In genomic region chr1:212791676-212792395, GRCh38 we compare ENCODE assay signal across 1 cellular context.
TF ChIP-seq lines count a peak whose summit lies in the region.

Gene NSL1, minus strand, starts transcription at chr1:212791777. Its CDS starts 14 bp downstream, at chr1:212791763.
Gene TATDN3, plus strand, starts transcription at chr1:212791894. Its CDS starts 28 bp downstream, at chr1:212791922.

TF ChIP-seq in HepG2, 621 proteins besides CTCF, POLR2A, EP300 and RAD21 (continued from another document and continues in another):
- TF ChIP-seq ZNF18 (CRISPR knock-in tag; IDR thresholded peaks at IDR 0.05; ENCODE audit: insufficient replicate concordance) = peak; percentile 100
- TF ChIP-seq RAD51 (IDR thresholded peaks at IDR 0.05; ENCODE audit: borderline replicate concordance) = no peak
- no peak for TF ChIP-seq GLMP (CRISPR knock-in tag; IDR thresholded peaks at IDR 0.05; ENCODE audit: borderline replicate concordance)
- peak; percentile 21; the same call in 1 of the 2 replicates for TF ChIP-seq CREBL2 (CRISPR knock-in tag; IDR thresholded peaks at IDR 0.05; ENCODE audit: borderline replicate concordance)
- TF ChIP-seq FOXP4 (CRISPR knock-in tag; IDR thresholded peaks at IDR 0.05) = peak; percentile 91
- peak; percentile 86; the same call in 1 of the 2 replicates for TF ChIP-seq ZNF710 (CRISPR knock-in tag; IDR thresholded peaks at IDR 0.05; ENCODE audit: borderline replicate concordance)
- peak; percentile 95 for TF ChIP-seq ZNF276 (CRISPR knock-in tag; IDR thresholded peaks at IDR 0.05; ENCODE audit: low read depth)
- peak; percentile 98 for TF ChIP-seq ZNF563 (CRISPR knock-in tag; IDR thresholded peaks at IDR 0.05)
- TF ChIP-seq ZNF496 (CRISPR knock-in tag; IDR thresholded peaks at IDR 0.05; ENCODE audit: insufficient replicate concordance) = no peak
- TF ChIP-seq HMGA1 (CRISPR knock-in tag; conservative IDR thresholded peaks at IDR 0.05) = no peak
- peak; percentile 78 for TF ChIP-seq GTF2F1 (IDR thresholded peaks at IDR 0.05; ENCODE audit: low read length)
- TF ChIP-seq TOPORS (CRISPR knock-in tag; IDR thresholded peaks at IDR 0.05) = peak; percentile 86
- TF ChIP-seq PAWR (CRISPR knock-in tag; IDR thresholded peaks at IDR 0.05; ENCODE audit: borderline replicate concordance) = peak; percentile 99
- peak; percentile 84 for TF ChIP-seq ZNF557 (CRISPR knock-in tag; IDR thresholded peaks at IDR 0.05)
- TF ChIP-seq ZNF720 (CRISPR knock-in tag; IDR thresholded peaks at IDR 0.05) = no peak
- TF ChIP-seq SMARCC2 (IDR thresholded peaks at IDR 0.05) = no peak
- no peak for TF ChIP-seq NFAT5 (CRISPR knock-in tag; IDR thresholded peaks at IDR 0.05)
- TF ChIP-seq REPIN1 (CRISPR knock-in tag; IDR thresholded peaks at IDR 0.05; ENCODE audit: borderline replicate concordance, low read depth) = peak; percentile 98
- TF ChIP-seq KDM4B (CRISPR knock-in tag; IDR thresholded peaks at IDR 0.05) = peak; percentile 92; the same call in 1 of the 2 replicates
- no peak for TF ChIP-seq ZNF382 (CRISPR knock-in tag; IDR thresholded peaks at IDR 0.05; ENCODE audit: borderline replicate concordance)
- peak; percentile 89 for TF ChIP-seq MEIS2 (CRISPR knock-in tag; IDR thresholded peaks at IDR 0.05)
- peak; percentile 95; the same call in 1 of the 2 replicates for TF ChIP-seq ZNF383 (CRISPR knock-in tag; IDR thresholded peaks at IDR 0.05; ENCODE audit: borderline replicate concordance)
- TF ChIP-seq ZMYM4 (CRISPR knock-in tag; IDR thresholded peaks at IDR 0.05) = peak; percentile 98
- TF ChIP-seq SMARCE1 (IDR thresholded peaks at IDR 0.05; ENCODE audit: borderline replicate concordance) = no peak
- peak; percentile 71; the same call in 1 of the 2 replicates for TF ChIP-seq PRMT3 (CRISPR knock-in tag; IDR thresholded peaks at IDR 0.05; ENCODE audit: borderline replicate concordance, low read depth)
- peak; percentile 90 for TF ChIP-seq SALL2 (CRISPR knock-in tag; IDR thresholded peaks at IDR 0.05)
- peak; percentile 58 for TF ChIP-seq GATA4 (IDR thresholded peaks at IDR 0.05; ENCODE audit: borderline replicate concordance, low read depth)
- peak; percentile 70; the same call in 1 of the 2 replicates for TF ChIP-seq AKAP8 (CRISPR knock-in tag; IDR thresholded peaks at IDR 0.05)
- peak; percentile 95 for TF ChIP-seq THAP11 (CRISPR knock-in tag; IDR thresholded peaks at IDR 0.05)
- no peak for TF ChIP-seq MLLT10 (CRISPR knock-in tag; IDR thresholded peaks at IDR 0.05)
- peak; percentile 64; the same call in 1 of the 2 replicates for TF ChIP-seq BATF2 (CRISPR knock-in tag; IDR thresholded peaks at IDR 0.05)
- TF ChIP-seq SIX1 (CRISPR knock-in tag; IDR thresholded peaks at IDR 0.05; ENCODE audit: borderline replicate concordance) = peak; percentile 79
- peak; percentile 74; the same call in 1 of the 2 replicates for TF ChIP-seq ZNF24 (IDR thresholded peaks at IDR 0.05)
- peak; percentile 68; the same call in 1 of the 2 replicates for TF ChIP-seq ATF1 (CRISPR knock-in tag; IDR thresholded peaks at IDR 0.05)
- peak; percentile 82 for TF ChIP-seq CBX1 (IDR thresholded peaks at IDR 0.05; ENCODE audit: low read depth)
- peak; percentile 88; the same call in 1 of the 2 replicates for TF ChIP-seq ZFP37 (CRISPR knock-in tag; IDR thresholded peaks at IDR 0.05; ENCODE audit: borderline replicate concordance)
- TF ChIP-seq ZSCAN21 (CRISPR knock-in tag; IDR thresholded peaks at IDR 0.05; ENCODE audit: borderline replicate concordance) = peak; percentile 89; the same call in 1 of the 2 replicates
- TF ChIP-seq ZNF232 (CRISPR knock-in tag; IDR thresholded peaks at IDR 0.05; ENCODE audit: borderline replicate concordance) = peak; percentile 87
- TF ChIP-seq ZHX2 (IDR thresholded peaks at IDR 0.05; ENCODE audit: low read depth) = peak; percentile 91
- peak; percentile 44; the same call in 1 of the 2 replicates for TF ChIP-seq ZHX2 (CRISPR knock-in tag; IDR thresholded peaks at IDR 0.05; ENCODE audit: borderline replicate concordance)
- TF ChIP-seq TRIM24 (CRISPR knock-in tag; IDR thresholded peaks at IDR 0.05) = no peak; the same call in 1 of the 2 replicates
